Comparison of ENCODE assay signal across 17 cellular contexts in the genomic region with DNA sequence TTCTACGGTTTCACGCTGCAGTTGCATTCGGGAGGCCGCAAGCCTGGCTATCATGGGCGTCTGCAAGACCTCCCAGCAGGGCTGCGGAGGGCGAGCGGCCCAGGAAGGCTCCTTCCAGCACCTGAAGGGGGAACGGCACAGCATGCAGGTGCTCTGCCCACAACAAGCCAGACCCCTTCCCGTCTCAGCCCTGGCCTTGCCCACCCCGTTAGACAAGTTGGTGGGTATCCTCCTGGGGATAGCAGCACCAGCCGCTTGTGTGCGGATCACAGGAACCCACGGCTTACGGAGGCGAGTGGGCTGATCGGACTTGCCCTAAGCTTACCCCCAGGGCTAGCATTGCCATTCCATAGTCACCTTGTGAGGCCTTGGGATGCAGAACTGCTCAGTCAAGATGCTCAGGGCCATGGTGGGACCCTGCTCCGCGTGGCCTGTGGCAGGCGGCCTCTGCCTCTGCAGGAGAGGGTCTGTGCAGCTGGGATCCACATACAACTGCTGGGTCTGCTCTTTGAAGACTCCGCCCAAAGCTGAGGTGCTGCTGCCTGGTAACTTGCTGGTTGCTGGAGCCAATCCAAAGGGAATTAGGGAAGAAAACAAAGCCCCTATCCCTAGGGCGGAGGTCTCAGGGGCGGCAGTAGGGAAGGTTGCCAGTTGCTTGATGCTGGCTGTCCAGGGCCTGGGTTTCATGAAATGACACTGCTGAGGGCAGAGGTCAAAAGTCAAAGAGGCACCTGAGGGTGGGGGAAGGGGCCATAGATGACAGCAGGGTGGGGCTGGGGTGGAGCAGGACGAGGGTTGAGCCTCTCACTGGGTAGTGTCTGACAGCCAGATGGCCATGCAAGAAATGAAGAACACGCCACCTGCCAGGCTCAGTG. TPM values are rescaled to one million over a fixed set of nuclear protein-coding genes. Genes with fewer than 3 reads are reported as not detected.
DNase-seq lines count a peak whose midpoint lies in the region; FAIRE-seq and TF ChIP-seq lines count a peak whose summit lies in the region.
"Had no signal": no experiment of that assay in that cellular context is flagged by ENCODE, and none has a peak within 500 bp of the region (broad histone marks: within the 10 kb centered on the region; RNA-seq: fewer than 3 reads in every experiment).

No MANE protein-coding gene starts in this region.

- no peaks in the 10 kb centered on the region; a peak in 1 of 4 replicates for H3K79me2 ChIP-seq in H1 (ENCODE audit: control insufficient read depth in 1 of 2, insufficient read depth in 2 of 2, low read length in 2 of 2)

- no peak overlapping the region for H3K18ac ChIP-seq in H1 (ENCODE audit: extremely low read depth, low read length)

- peak; percentile 61 for DNase-seq in ELF-1 (ENCODE audit: low read depth, low spot score)
- DNase-seq in NCI-H2171 treated with DMSO at 0.1 percent for 48 hours (lab: John Stamatoyannopoulos, UW) = peak; percentile 85
- DNase-seq in H1 (ENCODE audit: low read depth in 1 of 2, low spot score in 2 of 2) = no peak
- peak; percentile 52 for DNase-seq in retina
- no peak for DNase-seq in ACHN
- no peak for DNase-seq in activated CD4-positive, alpha-beta memory T cell treated with anti-CD3 and anti-CD28 coated beads, Interleukin-2, amount 10 ng/mL, durations not matched to agents 7 days and 5 days
- DNase-seq in activated CD4-positive, alpha-beta T cell treated with anti-CD3 and anti-CD28 coated beads, Interleukin-2, amount 50 U/mL, for 1 hour = no peak
- DNase-seq: activated CD4-positive, CD25-positive, alpha-beta regulatory T cell; Caco-2; effector CD8-positive, alpha-beta T cell; foreskin keratinocyte; NCI-H1436; nephron progenitor cell; SW 1271; testis had no signal

- peaks cover 40% of the 10 kb centered on the region for H3K27me3 Mint-ChIP-seq in activated CD4-positive, alpha-beta memory T cell treated with anti-CD3 and anti-CD28 coated beads, Interleukin-2, amount 10 ng/mL, durations not matched to agents 7 days and 5 days

- CTCF ChIA-PET in H1 (lab: Charles Lee; ENCODE audit: partially characterized antibody) = interaction anchor here (0.6 to 1.1 kb wide), 7 partner anchors 20 to 56 kb away, joined by 3 to 5 read pairs (median 4); no protein-coding TSS in a partner anchor
- CTCF ChIA-PET in activated CD4-positive, alpha-beta memory T cell treated with anti-CD3 and anti-CD28 coated beads, Interleukin-2, amount 10 ng/mL, durations not matched to agents 7 days and 5 days (lab: Charles Lee) = no interaction called here

- no peak for FAIRE-seq in H1 (lab: Jason Lieb, UNC)
- FAIRE-seq: HepG2, keratinocyte had no signal

- H3K4me1 ChIP-seq in H1 (replicated peaks in 1 of 4; ENCODE audit: control insufficient read depth in 3 of 4, insufficient read depth in 4 of 4, low read length in 3 of 4) = peaks cover 0 to 26% (median 16%) of the 10 kb centered on the region in 4 experiments; a peak in 6 of 7 replicates
- H3K4me1 ChIP-seq: Caco-2, foreskin keratinocyte had no signal

- POLR2A ChIA-PET in H1 (lab: Charles Lee; ENCODE audit: partially characterized antibody) = no interaction called here
- POLR2A ChIA-PET in activated CD4-positive, alpha-beta memory T cell treated with anti-CD3 and anti-CD28 coated beads, Interleukin-2, amount 10 ng/mL, durations not matched to agents 7 days and 5 days (lab: Charles Lee) = no interaction called here

- no peak for TF ChIP-seq EP300 in H1 (IDR thresholded peaks at IDR 0.05; ENCODE audit: borderline replicate concordance in 1 of 2, low read depth in 2 of 2, low read length in 2 of 2)

- H4K91ac ChIP-seq in H1 (replicated peaks; ENCODE audit: insufficient read length, low read length) = no peak overlapping the region

- peaks cover 0 to 5% of the 10 kb centered on the region in 2 experiments for H4K20me1 ChIP-seq in H1 (replicated peaks in 1 of 2; ENCODE audit: control insufficient read depth in 1 of 2, insufficient read depth in 2 of 2, low read length in 2 of 2)

- peak overlapping the region; percentile 68; the same call in 1 of the 2 replicates for H2BK12ac ChIP-seq in H1 (ENCODE audit: low read depth, low read length)

- in situ Hi-C loops in ACHN (cut with HindIII; ENCODE audit: low pct_ligation_motif_present, low pct_unique_long_range_greater_than_20kb, low sequenced_read_pairs) = no loop called here

- H2AFZ ChIP-seq in H1 (ENCODE audit: low read length) = no peak overlapping the region

- H3K27ac ChIP-seq in H1 (ENCODE audit: low read depth, low read length) = no peak overlapping the region
- H3K27ac ChIP-seq: foreskin keratinocyte, testis had no signal

- H3K36me3 Mint-ChIP-seq in activated CD4-positive, alpha-beta memory T cell treated with anti-CD3 and anti-CD28 coated beads, Interleukin-2, amount 10 ng/mL, durations not matched to agents 7 days and 5 days (ENCODE audit: low read depth) = no peaks in the 10 kb centered on the region

- H3K79me1 ChIP-seq in H1 (ENCODE audit: low read depth, low read length) = no peaks in the 10 kb centered on the region; the same call in 1 of the 2 replicates

- H2AK5ac ChIP-seq in H1 (ENCODE audit: low read depth, low read length) = no peak overlapping the region

- no peak overlapping the region for H3K9ac ChIP-seq in H1 (replicated peaks in 1 of 4; ENCODE audit: extremely low read depth in 1 of 4, low read depth in 3 of 4, low read length in 3 of 4)

- H3K27me3 ChIP-seq in H1 (replicated peaks in 1 of 4; ENCODE audit: control insufficient read depth in 3 of 4, extremely low read depth in 1 of 4, insufficient read depth in 3 of 4, low read length in 3 of 4) = peaks cover 0 to 43% (median 20%) of the 10 kb centered on the region in 4 experiments; a peak in 6 of 7 replicates
- H3K27me3 ChIP-seq: testis had no signal

- no peak overlapping the region for H4K8ac ChIP-seq in H1 (ENCODE audit: extremely low read depth, insufficient read depth, low read length)

- H3K56ac ChIP-seq in H1 (replicated peaks; ENCODE audit: insufficient read length, low read depth, low read length) = no peak overlapping the region

- 80% methylated on average over 25 of the region's 25 CpGs; no CpG with 5 or more reads in 1 of the 2 experiments for WGBS in H1 (ENCODE audit: extremely low coverage in 1 of 2, insufficient coverage in 1 of 2, insufficient read length in 1 of 2, insufficient replicate concordance in 2 of 2, low coverage in 1 of 2, low lambda C conversion rate in 2 of 2, missing lambda C conversion rate in 1 of 2), 2 experiments

- no peak for TF ChIP-seq RAD21 in H1 (IDR thresholded peaks at IDR 0.05 in 1 of 2, conservative IDR thresholded peaks at IDR 0.05 in 1 of 2; ENCODE audit: low read depth in 2 of 2, low read length in 2 of 2)

- H3K23ac ChIP-seq in H1 (ENCODE audit: insufficient read length) = no peak overlapping the region

- H2BK5ac ChIP-seq in H1 (ENCODE audit: low read depth, low read length) = 0 out of 2 replicates have a peak overlapping the region, but pooled peaks have one; percentile 18

- no peak overlapping the region; a peak in 1 of 4 replicates for H3K4me2 ChIP-seq in H1 (ENCODE audit: insufficient read depth in 1 of 2, low read depth in 2 of 2, low read length in 2 of 2)

- no peak overlapping the region for H3K4ac ChIP-seq in H1 (replicated peaks; ENCODE audit: insufficient read length, low read depth, low read length)

- H3K4me1 Mint-ChIP-seq in activated CD4-positive, alpha-beta memory T cell treated with anti-CD3 and anti-CD28 coated beads, Interleukin-2, amount 10 ng/mL, durations not matched to agents 7 days and 5 days = peaks cover 11% of the 10 kb centered on the region

- H3K36me3 ChIP-seq in H1 (ENCODE audit: control insufficient read depth in 2 of 4, insufficient read depth in 4 of 4, low read length in 3 of 4) = no peaks in the 10 kb centered on the region

- no peak overlapping the region for H2BK20ac ChIP-seq in H1 (ENCODE audit: low read length)

- H3K14ac ChIP-seq in H1 (ENCODE audit: insufficient read length) = no peak overlapping the region

- no peak overlapping the region for H3K27ac Mint-ChIP-seq in activated CD4-positive, alpha-beta memory T cell treated with anti-CD3 and anti-CD28 coated beads, Interleukin-2, amount 10 ng/mL, durations not matched to agents 7 days and 5 days
- H3K27ac Mint-ChIP-seq: nephron progenitor cell had no signal

- H3K4me3 ChIP-seq in H1 (ENCODE audit: extremely low read depth in 1 of 4, insufficient read depth in 2 of 4, low read depth in 3 of 4, low read length in 4 of 4) = no peak overlapping the region

- H3K9me3 ChIP-seq in H1 (ENCODE audit: insufficient read depth in 2 of 2, low read depth in 1 of 2, low read length in 1 of 2) = no peaks in the 10 kb centered on the region
- H3K9me3 ChIP-seq: Caco-2, testis had no signal

- H4K5ac ChIP-seq in H1 (ENCODE audit: insufficient read length, low read depth, low read length) = no peak overlapping the region

- no peak for TF ChIP-seq CTCF in H1 (IDR thresholded peaks at IDR 0.05; ENCODE audit: control extremely low read depth in 1 of 3, insufficient read depth in 1 of 3, low read depth in 1 of 3, low read length in 3 of 3)

- no peaks in the 10 kb centered on the region for H3K9me3 Mint-ChIP-seq in activated CD4-positive, alpha-beta memory T cell treated with anti-CD3 and anti-CD28 coated beads, Interleukin-2, amount 10 ng/mL, durations not matched to agents 7 days and 5 days
- H3K9me3 Mint-ChIP-seq: nephron progenitor cell had no signal

- no peak for TF ChIP-seq POLR2A in H1 (IDR thresholded peaks at IDR 0.05; ENCODE audit: control extremely low read depth in 1 of 2, low read depth in 2 of 2, low read length in 2 of 2)

- H2BK120ac ChIP-seq in H1 (replicated peaks; ENCODE audit: low read depth, low read length) = no peak overlapping the region

- H3K23me2 ChIP-seq in H1 (ENCODE audit: low read depth, low read length) = peaks cover 11% of the 10 kb centered on the region; the same call in 1 of the 2 replicates

- H2BK15ac ChIP-seq in H1 (ENCODE audit: low read length) = no peak overlapping the region; the same call in 1 of the 2 replicates

- H3K4me3 Mint-ChIP-seq in activated CD4-positive, alpha-beta memory T cell treated with anti-CD3 and anti-CD28 coated beads, Interleukin-2, amount 10 ng/mL, durations not matched to agents 7 days and 5 days = no peak overlapping the region

RNA-seq across cellular contexts. Expression of a gene that starts 1.4 kb away (rescaled TPM):
- 7.9 and 9.9 TPM in 2 replicates for total RNA-seq in H1 (2021; fragmentation: NEBNext Ultra II Directional; extraction: Animal tissue kit (Norgen Biotek cat#: 25700))
- 3.4 and 6.0 TPM in 2 replicates for polyA plus RNA-seq in H1 (2011; rRNA removed)
- 5.8 TPM for polyA plus RNA-seq in H1 (2011; cell fraction: cytosol; rRNA removed)
- 19.5 TPM for polyA plus RNA-seq in H1 (2011; cell fraction: nucleus; rRNA removed)
- polyA plus RNA-seq in H1 (2012, experiment 1 of 2) = 3.8 to 7.3 TPM (median 6.6 TPM) in 4 replicates
- polyA plus RNA-seq in H1 (2012, experiment 2 of 2) = 4.9 TPM
- polyA plus RNA-seq in H1 (2013, experiment 1 of 2) = 3.3 TPM
- 2.9 TPM for polyA plus RNA-seq in H1 (2013, experiment 2 of 2)
- 4.3 and 5.5 TPM in 2 replicates for polyA minus RNA-seq in H1 (2011; rRNA and poly(A)+ RNA removed)
- polyA minus RNA-seq in H1 (2011; cell fraction: cytosol; rRNA and poly(A)+ RNA removed) = 9.7 TPM
- 13.0 TPM for polyA minus RNA-seq in H1 (2011; cell fraction: nucleus; rRNA and poly(A)+ RNA removed)
- 1 to 10 TPM; 1.6 to 1.7 TPM for total RNA-seq in activated CD4-positive, alpha-beta memory T cell treated with anti-CD3 and anti-CD28 coated beads, Interleukin-2, amount 10 ng/mL, durations not matched to agents 7 days and 5 days
- total RNA-seq: HepG2 had no signal
- polyA plus RNA-seq: HepG2 had no signal

RNA-seq across cellular contexts. Expression of a gene that starts 52.1 kb away (rescaled TPM):
- total RNA-seq in H1 (2021; fragmentation: NEBNext Ultra II Directional; extraction: Animal tissue kit (Norgen Biotek cat#: 25700)) = not detected in 2 replicates
- not detected in 2 replicates for polyA plus RNA-seq in H1 (2011; rRNA removed)
- not detected for polyA plus RNA-seq in H1 (2011; cell fraction: cytosol; rRNA removed)
- not detected for polyA plus RNA-seq in H1 (2011; cell fraction: nucleus; rRNA removed)
- polyA plus RNA-seq in H1 (2012, experiment 1 of 2) = not detected in 4 replicates
- not detected for polyA plus RNA-seq in H1 (2012, experiment 2 of 2)
- not detected for polyA plus RNA-seq in H1 (2013, experiment 1 of 2)
- polyA plus RNA-seq in H1 (2013, experiment 2 of 2) = not detected
- polyA minus RNA-seq in H1 (2011; rRNA and poly(A)+ RNA removed) = not detected in 2 replicates
- not detected for polyA minus RNA-seq in H1 (2011; cell fraction: cytosol; rRNA and poly(A)+ RNA removed)
- polyA minus RNA-seq in H1 (2011; cell fraction: nucleus; rRNA and poly(A)+ RNA removed) = not detected
- total RNA-seq in activated CD4-positive, alpha-beta memory T cell treated with anti-CD3 and anti-CD28 coated beads, Interleukin-2, amount 10 ng/mL, durations not matched to agents 7 days and 5 days = not detected
- total RNA-seq: Caco-2, foreskin keratinocyte, HepG2 had no signal
- polyA plus RNA-seq: foreskin keratinocyte, HepG2, keratinocyte had no signal

Comparison
In these comparisons a context has a peak if more than half of its experiments do, and no peak if none do; other contexts are left out.
1. DNase-seq: peak in ELF-1 (single experiment), NCI-H2171 treated with DMSO at 0.1 percent for 48 hours (single experiment) and retina (single experiment); none in H1 (0 of 2), ACHN (single experiment), activated CD4-positive, alpha-beta memory T cell treated with anti-CD3 and anti-CD28 coated beads, Interleukin-2, amount 10 ng/mL, durations not matched to agents 7 days and 5 days (single experiment) and activated CD4-positive, alpha-beta T cell treated with anti-CD3 and anti-CD28 coated beads, Interleukin-2, amount 50 U/mL, for 1 hour (single experiment).